Comparison of ENCODE assay signal across 1 cellular context in the genomic region with DNA sequence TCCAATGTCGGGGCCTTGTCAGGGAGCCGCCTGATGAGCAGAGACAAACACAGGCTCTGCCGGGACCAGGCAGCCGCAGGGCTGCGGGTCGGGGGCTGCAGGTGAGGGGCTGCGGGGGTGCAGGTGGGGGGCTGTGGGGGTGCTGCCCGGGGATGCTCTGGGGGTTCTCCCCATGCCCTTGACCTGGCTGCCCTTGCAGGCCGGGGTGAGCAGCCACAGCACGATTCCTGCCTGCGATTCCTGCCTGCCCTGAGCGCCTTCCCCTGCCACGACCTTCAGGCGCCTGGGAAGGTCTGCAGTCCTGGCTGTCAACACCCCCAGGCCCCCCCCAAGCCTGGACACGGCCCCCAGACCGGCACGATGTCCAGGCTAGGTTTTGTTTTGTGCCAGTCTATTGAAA.
TF ChIP-seq lines count a peak whose summit lies in the region.

No MANE protein-coding gene starts in this region.

TF ChIP-seq in WTC11, 78 proteins besides CTCF, POLR2A, EP300 and RAD21 (continued from another document):
- TF ChIP-seq, protein P1, sequence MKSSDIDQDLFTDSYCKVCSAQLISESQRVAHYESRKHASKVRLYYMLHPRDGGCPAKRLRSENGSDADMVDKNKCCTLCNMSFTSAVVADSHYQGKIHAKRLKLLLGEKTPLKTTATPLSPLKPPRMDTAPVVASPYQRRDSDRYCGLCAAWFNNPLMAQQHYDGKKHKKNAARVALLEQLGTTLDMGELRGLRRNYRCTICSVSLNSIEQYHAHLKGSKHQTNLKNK (CRISPR knock-in tag; IDR thresholded peaks at IDR 0.05) = no peak
- TF ChIP-seq ZNF232 (CRISPR knock-in tag; IDR thresholded peaks at IDR 0.05) = no peak
- no peak for TF ChIP-seq RELA (CRISPR knock-in tag; IDR thresholded peaks at IDR 0.05; ENCODE audit: borderline replicate concordance)
- TF ChIP-seq, protein P2, sequence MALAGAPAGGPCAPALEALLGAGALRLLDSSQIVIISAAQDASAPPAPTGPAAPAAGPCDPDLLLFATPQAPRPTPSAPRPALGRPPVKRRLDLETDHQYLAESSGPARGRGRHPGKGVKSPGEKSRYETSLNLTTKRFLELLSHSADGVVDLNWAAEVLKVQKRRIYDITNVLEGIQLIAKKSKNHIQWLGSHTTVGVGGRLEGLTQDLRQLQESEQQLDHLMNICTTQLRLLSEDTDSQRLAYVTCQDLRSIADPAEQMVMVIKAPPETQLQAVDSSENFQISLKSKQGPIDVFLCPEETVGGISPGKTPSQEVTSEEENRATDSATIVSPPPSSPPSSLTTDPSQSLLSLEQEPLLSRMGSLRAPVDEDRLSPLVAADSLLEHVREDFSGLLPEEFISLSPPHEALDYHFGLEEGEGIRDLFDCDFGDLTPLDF (CRISPR knock-in tag; IDR thresholded peaks at IDR 0.05) = no peak
- no peak for TF ChIP-seq GABPB1 (CRISPR knock-in tag; IDR thresholded peaks at IDR 0.05)
